8 cellular contexts compared by ENCODE assay signal in the genomic region with DNA sequence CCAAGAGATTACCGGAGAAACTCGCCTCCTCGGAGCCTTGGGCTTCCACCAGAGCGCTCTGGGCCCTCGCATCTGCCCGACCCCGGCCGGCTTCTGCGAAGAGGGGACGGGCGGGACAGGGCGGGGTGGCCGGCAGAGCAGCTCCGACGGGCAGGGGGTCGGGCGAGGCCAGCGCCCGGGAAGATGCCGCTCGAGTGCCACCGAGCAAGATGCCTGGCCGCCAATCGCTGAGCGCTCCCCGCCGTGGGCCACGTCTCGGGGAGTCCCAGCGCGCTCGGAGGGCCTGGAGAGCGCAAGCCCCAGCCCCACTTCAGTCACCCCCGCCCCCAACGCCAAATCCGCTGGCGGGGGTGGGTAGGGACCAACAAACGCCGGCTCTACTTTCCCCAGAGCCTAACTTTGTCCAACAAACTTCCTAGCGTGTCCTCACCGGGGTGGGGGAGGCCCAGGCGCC. TPM values are rescaled to one million over a fixed set of nuclear protein-coding genes. Genes with fewer than 3 reads are reported as not detected.
DNase-seq lines count a peak whose midpoint lies in the region; ATAC-seq and TF ChIP-seq lines count a peak whose summit lies in the region.

No MANE protein-coding gene starts in this region.

- peak overlapping the region; percentile 66 to 85 (median 82) for H3K27ac ChIP-seq in spleen

- peaks cover 19% of the 10 kb centered on the region for H3K36me3 ChIP-seq in adipocyte (ENCODE audit: control insufficient read depth, insufficient read depth, low read length, severe bottlenecking)
- no peaks in the 10 kb centered on the region for H3K36me3 ChIP-seq in spleen

- H3K4me3 ChIP-seq in AG04449 (ENCODE audit: low read depth, low read length) (peak overlapping the region; percentile 75), adipocyte (ENCODE audit: low read length) (peak overlapping the region; percentile 92), iPS-18c (ENCODE audit: insufficient read depth, low read depth, low read length) (peak overlapping the region; percentile 84), spleen (peak overlapping the region; percentile 69 to 90 (median 78))

- H3K27me3 ChIP-seq in adipocyte (replicated peaks; ENCODE audit: control insufficient read depth, insufficient read depth, low read length), result no peaks in the 10 kb centered on the region
- H3K27me3 ChIP-seq in spleen (replicated peaks in 1 of 7), result peaks cover 0 to 26% (median 0%) of the 10 kb centered on the region in 7 donors

- intact Hi-C loops in spleen (cut with DNase I; ENCODE audit: low total_unique reads), result no loop called here

- H3K9me3 ChIP-seq in adipocyte (ENCODE audit: control insufficient read depth, low read length) (no peaks in the 10 kb centered on the region), iPS-18c (ENCODE audit: control insufficient read depth, insufficient read depth, low read length) (no peaks in the 10 kb centered on the region), spleen (no peaks in the 10 kb centered on the region)

- CTCF ChIA-PET in AG04449 (lab: Yijun Ruan, JAX), result interaction anchor here (1.0 to 5.3 kb wide), 9 partner anchors 10 to 132 kb away, joined by 3 to 40 read pairs (median 7); no protein-coding TSS in a partner anchor

- POLR2A ChIA-PET in AG04449 (lab: Yijun Ruan, JAX), result interaction anchor here (0.6 to 2.1 kb wide), 13 partner anchors 10 to 134 kb away, joined by 3 to 15 read pairs (median 6); no protein-coding TSS in a partner anchor

- DNase-seq in AG04449 (ENCODE audit: low read depth, low spot score) (no peak), adipocyte (ENCODE audit: low read depth) (peak; percentile 65), spleen (peak; percentile 86), NCI-H146 treated with DMSO at 0.1 percent for 48 hours (lab: John Stamatoyannopoulos, UW; ENCODE audit: unreplicated experiment) (no peak), dedifferentiated amniotic fluid mesenchymal stem cell (ENCODE audit: extremely low spot score) (no peak)

- TF ChIP-seq POLR2A in spleen (IDR thresholded peaks at IDR 0.05), result no peak

- H3K9ac ChIP-seq in adipocyte (ENCODE audit: low read length), result peak overlapping the region; percentile 94

- peak; percentile 40 for ATAC-seq in GM19324 (IDR thresholded peaks at IDR 0.05; ENCODE audit: low FRiP score, unreplicated experiment)
- ATAC-seq in HG03342 (IDR thresholded peaks at IDR 0.05; ENCODE audit: unreplicated experiment), result peak; percentile 23

- 1% methylated on average over 27 to 42 of the region's 42 CpGs for WGBS in spleen, 5 donors

- H3K4me1 ChIP-seq in adipocyte (ENCODE audit: control insufficient read depth, insufficient read depth, low read length) (peaks cover 35% of the 10 kb centered on the region), spleen (peaks cover 3 to 44% (median 26%) of the 10 kb centered on the region in 6 donors)

- TF ChIP-seq CTCF in AG04449 (IDR thresholded peaks at IDR 0.05; ENCODE audit: insufficient read depth, low read length, missing control alignments) (no peak), spleen (IDR thresholded peaks at IDR 0.05 in 8 of 11, conservative IDR thresholded peaks at IDR 0.05 in 3 of 11) (peak in 3 of 11 experiments; percentile 3 to 8 (median 5))

RNA-seq across cellular contexts. Expression of gene BCAR3, which starts 0.5 kb away (rescaled TPM):
- 10 to 100 TPM; 11.0 to 18.0 (median 12.3) TPM for total RNA-seq in spleen
- polyA plus RNA-seq in spleen, result 1 to 10 TPM; 3.5 to 6.8 (median 4.5) TPM

Comparison
In these comparisons a context has a peak if more than half of its experiments do, and no peak if none do; other contexts are left out.
1. DNase-seq: peak in adipocyte (single experiment) and spleen (single experiment); none in AG04449 (single experiment), NCI-H146 treated with DMSO at 0.1 percent for 48 hours (single experiment) and dedifferentiated amniotic fluid mesenchymal stem cell (single experiment).
2. Peak in every context shown above with its lines, with median percentiles within 50 percentile points of each other: H3K4me3 ChIP-seq.